ENCODE assay signal across 22 cellular contexts in genomic region chrX:119941336-119941735, GRCh38. TPM values are rescaled to one million over a fixed set of nuclear protein-coding genes. Genes with fewer than 3 reads are reported as not detected.
DNase-seq lines count a peak whose midpoint lies in the region; ATAC-seq, FAIRE-seq and TF ChIP-seq lines count a peak whose summit lies in the region.
"Had no signal": no experiment of that assay in that cellular context is flagged by ENCODE, and none has a peak within 500 bp of the region (broad histone marks: within the 10 kb centered on the region; RNA-seq: fewer than 3 reads in every experiment).

No MANE protein-coding gene starts in this region.

- POLR2A ChIA-PET in PC-9 (lab: Charles Lee; ENCODE audit: unreplicated experiment), result no interaction called here

- H3K27me3 ChIP-seq in CD4-positive, CD25-positive, alpha-beta regulatory T cell (ENCODE audit: control insufficient read depth, insufficient read depth, low read length), result no peaks in the 10 kb centered on the region
- H3K27me3 ChIP-seq in PC-9 (ENCODE audit: insufficient read depth, low read depth), result no peaks in the 10 kb centered on the region
- H3K27me3 ChIP-seq: spleen had no signal

- no peak for TF ChIP-seq POLR2A in GM18505 (IDR thresholded peaks at IDR 0.05; ENCODE audit: borderline replicate concordance, extremely low read depth, insufficient read depth, insufficient read length)

- H3K4me1 Mint-ChIP-seq in T-helper 2 cell treated with Interferon-gamma antibody and Interleukin-4, amounts not matched to agents 5 μg/mL and 100 μg/mL, for 36 hours (ENCODE audit: low read depth), result peaks cover 14% of the 10 kb centered on the region
- H3K4me1 Mint-ChIP-seq in CD4-positive, CD25-positive, alpha-beta regulatory T cell, result peaks cover 0 to 33% (median 9%) of the 10 kb centered on the region in 4 donors

- peak overlapping the region; percentile 83 for H3K4me2 ChIP-seq in PC-9

- H3K4me1 ChIP-seq in CD4-positive, CD25-positive, alpha-beta regulatory T cell (ENCODE audit: control insufficient read depth, insufficient read depth, low read length, poor library complexity, severe bottlenecking), result peaks cover 7% of the 10 kb centered on the region
- H3K4me1 ChIP-seq in PC-9 (replicated peaks; ENCODE audit: insufficient read depth), result peaks cover 17% of the 10 kb centered on the region
- H3K4me1 ChIP-seq: prostate gland had no signal

- intact Hi-C loops in PC-9 (cut with micrococcal nuclease; ENCODE audit: unreplicated experiment), result loop anchor here (5.0 kb wide), 2 partner anchors 54 to 329 kb away; no protein-coding TSS in a partner anchor
- intact Hi-C loops in Right ventricle myocardium superior (cut with DNase I), result no loop called here

- no peak overlapping the region for H3K27ac Mint-ChIP-seq in T-helper 2 cell treated with Interferon-gamma antibody and Interleukin-4, amounts not matched to agents 5 μg/mL and 100 μg/mL, for 36 hours
- H3K27ac Mint-ChIP-seq in CD4-positive, CD25-positive, alpha-beta regulatory T cell, result peak overlapping the region in 2 of 3 donors; percentile 16 to 94
- H3K27ac Mint-ChIP-seq: nephron progenitor cell had no signal

- H3K9me3 Mint-ChIP-seq in T-helper 2 cell treated with Interferon-gamma antibody and Interleukin-4, amounts not matched to agents 5 μg/mL and 100 μg/mL, for 36 hours, result no peaks in the 10 kb centered on the region
- no peaks in the 10 kb centered on the region for H3K9me3 Mint-ChIP-seq in CD4-positive, CD25-positive, alpha-beta regulatory T cell
- H3K9me3 Mint-ChIP-seq: effector memory CD8-positive, alpha-beta T cell had no signal

- no TSS peak for BruUV-seq in PC-9 (replicated peaks; lab: Mats Ljungman, UMichigan)

- ATAC-seq in CD4-positive, CD25-positive, alpha-beta regulatory T cell (ENCODE audit: low read depth in 2 of 2), result no peak
- no peak for ATAC-seq in GM18505 (IDR thresholded peaks at IDR 0.05; ENCODE audit: unreplicated experiment)
- ATAC-seq in Right ventricle myocardium superior (ENCODE audit: poor library complexity), result no peak
- ATAC-seq: effector memory CD8-positive, alpha-beta T cell had no signal

- peak; percentile 86 for FAIRE-seq in islet of Langerhans (lab: Jason Lieb, UNC)

- TF ChIP-seq CTCF in PC-9 (conservative IDR thresholded peaks at IDR 0.05), result no peak

- H3K27ac ChIP-seq in CD4-positive, CD25-positive, alpha-beta regulatory T cell (ENCODE audit: insufficient read depth, low read length, poor library complexity, severe bottlenecking), result no peak overlapping the region
- H3K27ac ChIP-seq in PC-9, result no peak overlapping the region
- H3K27ac ChIP-seq: prostate gland, spleen, WERI-Rb-1 had no signal

- CTCF ChIA-PET in PC-9 (lab: Charles Lee), result interaction anchor here (0.7 kb wide), 1 partner anchor 336 kb away, joined by 5 read pairs; no protein-coding TSS in a partner anchor

- no peaks in the 10 kb centered on the region for H3K9me2 ChIP-seq in PC-9 (ENCODE audit: insufficient read depth)

- no peak overlapping the region for H2AFZ ChIP-seq in PC-9

- peaks cover 14% of the 10 kb centered on the region for H3F3A ChIP-seq in PC-9 (ENCODE audit: insufficient read depth, low read depth)

- no peaks in the 10 kb centered on the region for H3K27me3 Mint-ChIP-seq in T-helper 2 cell treated with Interferon-gamma antibody and Interleukin-4, amounts not matched to agents 5 μg/mL and 100 μg/mL, for 36 hours (ENCODE audit: low read depth)
- H3K27me3 Mint-ChIP-seq in CD4-positive, CD25-positive, alpha-beta regulatory T cell, result no peaks in the 10 kb centered on the region
- H3K27me3 Mint-ChIP-seq: effector memory CD8-positive, alpha-beta T cell had no signal

- peaks cover 18% of the 10 kb centered on the region for H3K79me2 ChIP-seq in PC-9 (ENCODE audit: low read depth)

- peaks cover 3% of the 10 kb centered on the region; the same call in 1 of the 2 replicates for H4K20me1 ChIP-seq in PC-9 (ENCODE audit: insufficient read depth)

- DNase-seq in T-helper 2 cell treated with Interferon-gamma antibody and Interleukin-4, amounts not matched to agents 5 μg/mL and 100 μg/mL, for 36 hours (ENCODE audit: low spot score), result no peak
- DNase-seq in T-helper 2 cell, result no peak
- DNase-seq in CD4-positive, CD25-positive, alpha-beta regulatory T cell, result no peak
- no peak for DNase-seq in PC-9
- no peak for DNase-seq in NCI-H2227 (lab: John Stamatoyannopoulos, UW; ENCODE audit: unreplicated experiment)
- DNase-seq in Right ventricle myocardium superior, result no peak
- DNase-seq: 8988T; aorta; effector memory CD8-positive, alpha-beta T cell; islet precursor cell; NCI-H146; NCI-H2227 treated with DMSO at 0.1 percent for 48 hours; nephron progenitor cell; spleen; trophoblast cell; WERI-Rb-1 had no signal

- H3K36me3 ChIP-seq in CD4-positive, CD25-positive, alpha-beta regulatory T cell (ENCODE audit: control insufficient read depth, insufficient read depth, low read length), result peaks cover 4% of the 10 kb centered on the region
- peaks cover 11% of the 10 kb centered on the region; the same call in 1 of the 2 replicates for H3K36me3 ChIP-seq in PC-9 (ENCODE audit: low read depth)
- H3K36me3 ChIP-seq: prostate gland, WERI-Rb-1 had no signal

- H3K4me3 Mint-ChIP-seq in T-helper 2 cell treated with Interferon-gamma antibody and Interleukin-4, amounts not matched to agents 5 μg/mL and 100 μg/mL, for 36 hours, result peak overlapping the region; percentile 96
- peak overlapping the region in 3 of 4 donors; percentile 87 to 95 (median 90) for H3K4me3 Mint-ChIP-seq in CD4-positive, CD25-positive, alpha-beta regulatory T cell

- peaks cover 2% of the 10 kb centered on the region for H3K36me3 Mint-ChIP-seq in T-helper 2 cell treated with Interferon-gamma antibody and Interleukin-4, amounts not matched to agents 5 μg/mL and 100 μg/mL, for 36 hours (ENCODE audit: low read depth)
- peaks cover 4% of the 10 kb centered on the region for H3K36me3 Mint-ChIP-seq in CD4-positive, CD25-positive, alpha-beta regulatory T cell

- H3K4me3 ChIP-seq in CD4-positive, CD25-positive, alpha-beta regulatory T cell (ENCODE audit: low read depth, low read length), result peak overlapping the region; percentile 90
- peak overlapping the region; percentile 79; the same call in 1 of the 2 replicates for H3K4me3 ChIP-seq in PC-9
- H3K4me3 ChIP-seq: prostate gland had no signal

- H3K9me3 ChIP-seq in CD4-positive, CD25-positive, alpha-beta regulatory T cell (ENCODE audit: control insufficient read depth in 2 of 2, low read length in 2 of 2), result no peaks in the 10 kb centered on the region
- no peaks in the 10 kb centered on the region for H3K9me3 ChIP-seq in PC-9 (ENCODE audit: insufficient read depth, low read depth)
- H3K9me3 ChIP-seq: prostate gland, spleen had no signal

RNA-seq across cellular contexts. Expression of gene NKAP, which starts 2.2 kb away (rescaled TPM):
- total RNA-seq in CD4-positive, CD25-positive, alpha-beta regulatory T cell, result 13.0 TPM
- polyA plus RNA-seq in CD4-positive, CD25-positive, alpha-beta regulatory T cell, result 1 to 10 TPM; 2.5 to 3.9 (median 3.7) TPM
- 15.7 and 18.6 TPM in 2 replicates for total RNA-seq in PC-9 (2021)
- total RNA-seq in Right ventricle myocardium superior, result 3.6 TPM

RNA-seq across cellular contexts. Expression of gene AKAP14, which starts 45.6 kb away (rescaled TPM):
- not detected for total RNA-seq in CD4-positive, CD25-positive, alpha-beta regulatory T cell
- polyA plus RNA-seq in CD4-positive, CD25-positive, alpha-beta regulatory T cell, result not detected
- total RNA-seq in PC-9 (2021) (2.7 TPM in 1 of 2 replicates, not detected in the other), Right ventricle myocardium superior (not detected)
- total RNA-seq: aorta, chondrocyte, LHCN-M2, lung microvascular endothelial cell, spleen had no signal
- polyA plus RNA-seq: aorta, spleen had no signal
